In genomic region chr3:94062513-94063404, GRCh38 we compare ENCODE assay signal across 8 cellular contexts. TPM values are rescaled to one million over a fixed set of nuclear protein-coding genes. Genes with fewer than 3 reads are reported as not detected.
DNase-seq lines count a peak whose midpoint lies in the region; ATAC-seq, FAIRE-seq and TF ChIP-seq lines count a peak whose summit lies in the region.

DHFR2 (minus strand) TSS chr3:94062916; CDS start chr3:94061511, 1,405 bp downstream.
NSUN3 (plus strand) TSS chr3:94063061; CDS start chr3:94063127, 66 bp downstream.

- peak; percentile 74 to 77 for TF ChIP-seq POLR2A in HepG2 (IDR thresholded peaks at IDR 0.05; ENCODE audit: insufficient read depth in 1 of 2, low read depth in 2 of 2, low read length in 2 of 2)

- intact Hi-C loops in HepG2 (cut with micrococcal nuclease; ENCODE audit: unreplicated experiment): loop anchor here (1.0 to 10.0 kb wide), 5 partner anchors 34 to 158 kb away; partner anchors contain the start of genes ARL13B, PROS1 and STX19

- H3K9ac ChIP-seq in HepG2 (ENCODE audit: insufficient read depth, low read depth, low read length): peak within 1 kb of the TSS; percentile 95

- POLR2A ChIA-PET in HepG2 (lab: Yijun Ruan, JAX): interaction anchor here (0.8 to 3.2 kb wide), 14 partner anchors 8 to 98 kb away, joined by 3 to 34 read pairs (median 4); partner anchors contain the start of genes ARL13B and PROS1

- H3K4me3 ChIP-seq in HepG2 (replicated peaks in 1 of 3; ENCODE audit: insufficient read depth in 1 of 3, low read depth in 2 of 3, low read length in 3 of 3): peak within 1 kb of the TSS; percentile 72 to 88 (median 79)

- no peak for TF ChIP-seq EP300 in HepG2 (IDR thresholded peaks at IDR 0.05; ENCODE audit: low read depth in 2 of 2, low read length in 2 of 2)
- TF ChIP-seq EP300 in HepG2 (CRISPR knock-in tag; IDR thresholded peaks at IDR 0.05; ENCODE audit: borderline replicate concordance): 0 out of 2 replicates have a peak, but pooled peaks have one; percentile 6

- H3K79me2 ChIP-seq in HepG2 (ENCODE audit: insufficient read depth, low read length): peaks cover 15% of the 10 kb centered on the region

- H3K27ac ChIP-seq in HepG2 (ENCODE audit: extremely low read length, insufficient read depth, low read length): peak within 1 kb of the TSS; percentile 98

- TF ChIP-seq RAD21 in HepG2 (CRISPR knock-in tag; IDR thresholded peaks at IDR 0.05): 0 out of 2 replicates have a peak, but pooled peaks have one; percentile 10

- peaks cover 10% of the 10 kb centered on the region; the same call in 1 of the 2 replicates for H3K9me3 ChIP-seq in HepG2 (ENCODE audit: low read length)

- CTCF ChIA-PET in HepG2 (lab: Yijun Ruan, JAX; ENCODE audit: low intra/inter-chr PET ratio, low total read pairs): no interaction called here

- peak; percentile 95 for ATAC-seq in GM19438 (IDR thresholded peaks at IDR 0.05; ENCODE audit: low read depth, unreplicated experiment)
- ATAC-seq in HG03571 (IDR thresholded peaks at IDR 0.05; ENCODE audit: unreplicated experiment): peak; percentile 96
- ATAC-seq in HepG2: peak; percentile 99

- H3K4me1 ChIP-seq in HepG2 (ENCODE audit: insufficient read depth, low read length): peaks cover 24% of the 10 kb centered on the region

- peak within 1 kb of the TSS; percentile 78 for H3K4me2 ChIP-seq in HepG2 (ENCODE audit: low read depth, low read length)

- H3K27me3 ChIP-seq in HepG2 (ENCODE audit: control insufficient read depth in 1 of 2, insufficient read depth in 2 of 2, low read length in 2 of 2): no peaks in the 10 kb centered on the region; a peak in 1 of 5 replicates

- peak; percentile 98 for DNase-seq in CD1c-positive myeloid dendritic cell (ENCODE audit: extremely low spot score)
- DNase-seq in NCI-H774 (lab: John Stamatoyannopoulos, UW): peak; percentile 95
- peak; percentile 71 to 75 for DNase-seq in activated CD4-positive, alpha-beta T cell treated with anti-CD3 and anti-CD28 coated beads, Interleukin-2, amount 50 U/mL, for 4 hours
- DNase-seq in dermis microvascular lymphatic vessel endothelial cell (ENCODE audit: low read depth in 2 of 2): peak; percentile 98
- peak; percentile 98 for DNase-seq in HepG2 (ENCODE audit: low spot score)
- DNase-seq in stimulated activated CD4-positive, alpha-beta T cell treated with anti-CD3 and anti-CD28 coated beads, Interleukin-2, amount 100 ng/mL, for 48 hours: peak; percentile 66 to 67

- under 1% methylated on average over 44 of the region's 52 CpGs for WGBS in HepG2 (ENCODE audit: low lambda C conversion rate)

- BruUV-seq in HepG2 (replicated peaks; lab: Mats Ljungman, UMichigan): TSS peak; percentile 87

- in situ Hi-C loops in HepG2 (cut with HindIII; ENCODE audit: extremely low pct_ligation_motif_present, low pct_unique_long_range_greater_than_20kb): loop anchor here (10.0 kb wide), 1 partner anchor 58 kb away; no protein-coding TSS in a partner anchor

- peak; percentile 92 for FAIRE-seq in HepG2 (lab: Jason Lieb, UNC)

- H3K36me3 ChIP-seq in HepG2 (replicated peaks in 1 of 2; ENCODE audit: control insufficient read depth in 1 of 2, insufficient read depth in 2 of 2, low read length in 2 of 2): peaks cover 0 to 5% of the 10 kb centered on the region in 2 experiments; a peak in 1 of 5 replicates

- TF ChIP-seq CTCF in HepG2 (CRISPR knock-in tag; IDR thresholded peaks at IDR 0.05): no peak

- H4K20me1 ChIP-seq in HepG2 (ENCODE audit: insufficient read depth, low read length): no peaks in the 10 kb centered on the region

- H2AFZ ChIP-seq in HepG2 (ENCODE audit: low read length): peak within 1 kb of the TSS; percentile 85

TF ChIP-seq in HepG2, 621 proteins besides CTCF, POLR2A, EP300 and RAD21 (continues in another document):
- peak; percentile 11; the same call in 1 of the 2 replicates for TF ChIP-seq ZSCAN20 (CRISPR knock-in tag; IDR thresholded peaks at IDR 0.05; ENCODE audit: borderline replicate concordance)
- TF ChIP-seq HOMEZ (CRISPR knock-in tag; IDR thresholded peaks at IDR 0.05; ENCODE audit: low read depth): peak; percentile 86
- TF ChIP-seq ZNF12 (CRISPR knock-in tag; IDR thresholded peaks at IDR 0.05): peak; percentile 71
- TF ChIP-seq RXRB (CRISPR knock-in tag; IDR thresholded peaks at IDR 0.05; ENCODE audit: borderline replicate concordance): peak; percentile 18; the same call in 1 of the 2 replicates
- TF ChIP-seq U2AF2 (IDR thresholded peaks at IDR 0.05; ENCODE audit: low read depth, low read length): peak; percentile 49; the same call in 1 of the 2 replicates
- TF ChIP-seq CCDC6 (CRISPR knock-in tag; IDR thresholded peaks at IDR 0.05): peak; percentile 54; the same call in 1 of the 2 replicates
- TF ChIP-seq MXI1 (IDR thresholded peaks at IDR 0.05; ENCODE audit: borderline replicate concordance, low read depth, low read length): peak; percentile 70; the same call in 1 of the 3 replicates
- TF ChIP-seq GLI4 (CRISPR knock-in tag; IDR thresholded peaks at IDR 0.05; ENCODE audit: borderline replicate concordance): 0 out of 2 replicates have a peak, but pooled peaks have one; percentile 33
- TF ChIP-seq FOSL2 (CRISPR knock-in tag; IDR thresholded peaks at IDR 0.05): no peak
- TF ChIP-seq ZNF615 (CRISPR knock-in tag; IDR thresholded peaks at IDR 0.05; ENCODE audit: borderline replicate concordance): 0 out of 2 replicates have a peak, but pooled peaks have one; percentile 57

RNA-seq across cellular contexts. Expression of gene DHFR2, which starts in this region (rescaled TPM):
- total RNA-seq in dermis microvascular lymphatic vessel endothelial cell (2.1 and 2.8 TPM in 2 replicates), HepG2 (2016; rRNA removed; fragmentation: Illumina TruSeq; extraction: Trizol) (3.1 and 4.6 TPM in 2 replicates)
- 0.35 and 0.40 TPM in 2 replicates for total RNA-seq in HepG2 (2016; cell fraction: cytosol; rRNA removed; fragmentation: Illumina TruSeq; extraction: Trizol; ENCODE audit: low read depth)
- 3.1 and 4.0 TPM in 2 replicates for total RNA-seq in HepG2 (2016; cell fraction: insoluble cytoplasmic fraction; rRNA removed; fragmentation: Illumina TruSeq; extraction: Trizol)
- total RNA-seq in HepG2 (2016; cell fraction: membrane; rRNA removed; fragmentation: Illumina TruSeq; extraction: Trizol): 1.1 and 1.5 TPM in 2 replicates
- 3.9 and 4.0 TPM in 2 replicates for total RNA-seq in HepG2 (2016; cell fraction: nucleus; rRNA removed; fragmentation: Illumina TruSeq; extraction: Trizol)
- 1.4 and 1.8 TPM in 2 replicates for polyA plus RNA-seq in HepG2 (2011; rRNA removed)
- polyA plus RNA-seq in HepG2 (2011; cell fraction: cytosol; rRNA removed): 0.78 and 1.1 TPM in 2 replicates
- polyA plus RNA-seq in HepG2 (2011; cell fraction: nucleus; rRNA removed): 0.68 and 0.95 TPM in 2 replicates
- 2.8 and 2.9 TPM in 2 replicates for polyA plus RNA-seq in HepG2 (2012)
- 0.07 and 0.23 TPM in 2 replicates for polyA plus RNA-seq in HepG2 (2016; cell fraction: cytosol; fragmentation: Illumina TruSeq; extraction: Trizol; ENCODE audit: low read depth)
- 2.3 and 3.2 TPM in 2 replicates for polyA plus RNA-seq in HepG2 (2016; cell fraction: insoluble cytoplasmic fraction; fragmentation: Illumina TruSeq; extraction: Trizol; ENCODE audit: low read depth)
- 0.55 and 0.68 TPM in 2 replicates for polyA plus RNA-seq in HepG2 (2016; cell fraction: membrane; fragmentation: Illumina TruSeq; extraction: Trizol; ENCODE audit: low read depth)
- 4.0 TPM in 2 replicates for polyA plus RNA-seq in HepG2 (2016; cell fraction: nucleus; fragmentation: Illumina TruSeq; extraction: Trizol; ENCODE audit: insufficient read depth, low read depth)
- 1.3 and 1.7 TPM in 2 replicates for polyA minus RNA-seq in HepG2 (2011; rRNA and poly(A)+ RNA removed; ENCODE audit: low replicate concordance)
- 1.5 and 1.8 TPM in 2 replicates for polyA minus RNA-seq in HepG2 (2011; cell fraction: cytosol; rRNA and poly(A)+ RNA removed)
- polyA minus RNA-seq in HepG2 (2011; cell fraction: nucleus; rRNA and poly(A)+ RNA removed): 5.0 and 6.6 TPM in 2 replicates

RNA-seq across cellular contexts. Expression of gene NSUN3, which starts in this region (rescaled TPM):
- total RNA-seq in dermis microvascular lymphatic vessel endothelial cell: 13.4 and 15.3 TPM in 2 replicates
- 10.6 and 12.4 TPM in 2 replicates for total RNA-seq in HepG2 (2016; rRNA removed; fragmentation: Illumina TruSeq; extraction: Trizol)
- total RNA-seq in HepG2 (2016; cell fraction: cytosol; rRNA removed; fragmentation: Illumina TruSeq; extraction: Trizol; ENCODE audit: low read depth): 1.8 and 2.6 TPM in 2 replicates
- 9.4 and 12.2 TPM in 2 replicates for total RNA-seq in HepG2 (2016; cell fraction: insoluble cytoplasmic fraction; rRNA removed; fragmentation: Illumina TruSeq; extraction: Trizol)
- 3.2 and 3.7 TPM in 2 replicates for total RNA-seq in HepG2 (2016; cell fraction: membrane; rRNA removed; fragmentation: Illumina TruSeq; extraction: Trizol)
- 17.1 and 23.0 TPM in 2 replicates for total RNA-seq in HepG2 (2016; cell fraction: nucleus; rRNA removed; fragmentation: Illumina TruSeq; extraction: Trizol)
- polyA plus RNA-seq in HepG2 (2011; rRNA removed): 3.2 and 3.6 TPM in 2 replicates
- 1.7 and 2.3 TPM in 2 replicates for polyA plus RNA-seq in HepG2 (2011; cell fraction: cytosol; rRNA removed)
- polyA plus RNA-seq in HepG2 (2011; cell fraction: nucleus; rRNA removed): 2.4 and 2.5 TPM in 2 replicates
- 4.1 and 4.2 TPM in 2 replicates for polyA plus RNA-seq in HepG2 (2012)
- polyA plus RNA-seq in HepG2 (2016; cell fraction: cytosol; fragmentation: Illumina TruSeq; extraction: Trizol; ENCODE audit: low read depth): 0.26 and 0.83 TPM in 2 replicates
- 8.8 and 9.8 TPM in 2 replicates for polyA plus RNA-seq in HepG2 (2016; cell fraction: insoluble cytoplasmic fraction; fragmentation: Illumina TruSeq; extraction: Trizol; ENCODE audit: low read depth)
- 0.47 and 1.3 TPM in 2 replicates for polyA plus RNA-seq in HepG2 (2016; cell fraction: membrane; fragmentation: Illumina TruSeq; extraction: Trizol; ENCODE audit: low read depth)
- 5.3 and 6.2 TPM in 2 replicates for polyA plus RNA-seq in HepG2 (2016; cell fraction: nucleus; fragmentation: Illumina TruSeq; extraction: Trizol; ENCODE audit: insufficient read depth, low read depth)
- polyA minus RNA-seq in HepG2 (2011; rRNA and poly(A)+ RNA removed; ENCODE audit: low replicate concordance): 8.0 and 14.5 TPM in 2 replicates
- polyA minus RNA-seq in HepG2 (2011; cell fraction: cytosol; rRNA and poly(A)+ RNA removed): 3.4 and 4.0 TPM in 2 replicates
- polyA minus RNA-seq in HepG2 (2011; cell fraction: nucleus; rRNA and poly(A)+ RNA removed): 31.7 and 41.6 TPM in 2 replicates

Comparison
In these comparisons a context has a peak if more than half of its experiments do, and no peak if none do; other contexts are left out.
1. Peak in every context shown above with its lines: DNase-seq, ATAC-seq, H3K4me3 ChIP-seq and H3K27ac ChIP-seq.